ENCODE assay signal across 8 cellular contexts in genomic region chr4:141346144-141346543, GRCh38.
A peak's percentile ranks its signal among the peaks of the same experiment; 100 is the strongest.
DNase-seq lines count a peak whose midpoint lies in the region; ATAC-seq and TF ChIP-seq lines count a peak whose summit lies in the region.

No MANE protein-coding gene starts in this region.

- H3K36me3 Mint-ChIP-seq in activated CD4-positive, alpha-beta T cell treated with anti-CD3 and anti-CD28 coated beads for 36 hours (ENCODE audit: low read depth): no peaks in the 10 kb centered on the region

- H3K4me3 ChIP-seq in HEK293 (ENCODE audit: low read depth, low read length) (no peak overlapping the region), dorsolateral prefrontal cortex (no peak overlapping the region), mucosa of descending colon (no peak overlapping the region)

- H3K27ac ChIP-seq in HEK293 (ENCODE audit: extremely low read depth, low read depth, low read length): no peak overlapping the region
- H3K27ac ChIP-seq in dorsolateral prefrontal cortex: no peak overlapping the region

- H3K4me1 ChIP-seq in HEK293 (ENCODE audit: control insufficient read depth, insufficient read depth, low read length): no peaks in the 10 kb centered on the region
- H3K4me1 ChIP-seq in mucosa of descending colon (ENCODE audit: low read depth): peaks cover 4% of the 10 kb centered on the region

- DNase-seq in D341Med (ENCODE audit: low spot score) (peak; percentile 64), NCI-H748 treated with DMSO at 0.1 percent for 48 hours (lab: John Stamatoyannopoulos, UW) (peak; percentile 35), dorsolateral prefrontal cortex (peak in 2 of 10 donors; percentile 13 to 22), mucosa of descending colon (peak in 1 of 3 donors; percentile 29)
- no peak for DNase-seq in activated CD4-positive, alpha-beta T cell treated with anti-CD3 and anti-CD28 coated beads for 36 hours
- no peak for DNase-seq in stimulated activated CD4-positive, alpha-beta T cell treated with anti-CD3 and anti-CD28 coated beads, Interleukin-2, amount 100 ng/mL, for 24 hours

- POLR2A ChIA-PET in HEK293 (lab: Yijun Ruan, JAX): no interaction called here
- POLR2A ChIA-PET in activated CD4-positive, alpha-beta T cell treated with anti-CD3 and anti-CD28 coated beads for 36 hours (lab: Charles Lee): no interaction called here

- H3K27ac Mint-ChIP-seq in activated CD4-positive, alpha-beta T cell treated with anti-CD3 and anti-CD28 coated beads for 36 hours: no peak overlapping the region

- no peaks in the 10 kb centered on the region for H3K27me3 ChIP-seq in dorsolateral prefrontal cortex

- H3K9me3 ChIP-seq in HEK293 (ENCODE audit: control insufficient read depth, insufficient read depth, low read depth, low read length) (no peaks in the 10 kb centered on the region), mucosa of descending colon (no peaks in the 10 kb centered on the region)

- ATAC-seq in mucosa of descending colon (peak; percentile 49), HG03460 (IDR thresholded peaks at IDR 0.05; ENCODE audit: unreplicated experiment) (no peak)
- no peak for ATAC-seq in activated CD4-positive, alpha-beta T cell treated with anti-CD3 and anti-CD28 coated beads for 36 hours

- intact Hi-C loops in dorsolateral prefrontal cortex (cut with DNase I) (loop anchor here in 1 of 2 donors (10.0 kb wide), 1 partner anchor 289 kb away; the partner anchor contains the start of gene IL15), mucosa of descending colon (cut with DNase I, micrococcal nuclease) (no loop called here)
- intact Hi-C loops in activated CD4-positive, alpha-beta T cell treated with anti-CD3 and anti-CD28 coated beads for 36 hours (cut with DNase I, micrococcal nuclease): loop anchor here (5.0 kb wide), 1 partner anchor 1501 kb away; the partner anchor contains the start of gene INPP4B (in 2 of the 2)

- CTCF ChIA-PET in HEK293 (lab: Yijun Ruan, JAX): interaction anchor here (0.5 to 1.7 kb wide), 11 partner anchors 14 to 367 kb away, joined by 3 to 8 read pairs (median 3); no protein-coding TSS in a partner anchor
- CTCF ChIA-PET in activated CD4-positive, alpha-beta T cell treated with anti-CD3 and anti-CD28 coated beads for 36 hours (lab: Charles Lee): interaction anchor here (1.0 to 1.1 kb wide), 2 partner anchors 14 to 63 kb away, joined by 3 to 5 read pairs; no protein-coding TSS in a partner anchor

- no peaks in the 10 kb centered on the region for H3K36me3 ChIP-seq in HEK293 (ENCODE audit: control insufficient read depth in 2 of 2, insufficient read depth in 1 of 2, low read length in 2 of 2)
- H3K36me3 ChIP-seq in mucosa of descending colon (ENCODE audit: low read depth): no peaks in the 10 kb centered on the region

- H3K4me3 Mint-ChIP-seq in activated CD4-positive, alpha-beta T cell treated with anti-CD3 and anti-CD28 coated beads for 36 hours: no peak overlapping the region

- H3K4me1 Mint-ChIP-seq in activated CD4-positive, alpha-beta T cell treated with anti-CD3 and anti-CD28 coated beads for 36 hours: no peaks in the 10 kb centered on the region

- peaks cover 12% of the 10 kb centered on the region for H3K27me3 Mint-ChIP-seq in activated CD4-positive, alpha-beta T cell treated with anti-CD3 and anti-CD28 coated beads for 36 hours

- H3K9me3 Mint-ChIP-seq in activated CD4-positive, alpha-beta T cell treated with anti-CD3 and anti-CD28 coated beads for 36 hours (ENCODE audit: low read depth): no peaks in the 10 kb centered on the region

- TF ChIP-seq CTCF in HEK293 (tag by site-specific recombination; IDR thresholded peaks at IDR 0.05): 0 out of 2 replicates have a peak, but pooled peaks have one; percentile 9
- TF ChIP-seq CTCF in dorsolateral prefrontal cortex (IDR thresholded peaks at IDR 0.05 in 54 of 56, conservative IDR thresholded peaks at IDR 0.05 in 2 of 56; ENCODE audit: low read depth in 1 of 56, partially characterized antibody in 56 of 56): peak; percentile 23 to 77 (median 54)
- no peak for TF ChIP-seq CTCF in mucosa of descending colon (IDR thresholded peaks at IDR 0.05)

TF ChIP-seq in HEK293, 187 proteins besides CTCF, POLR2A, EP300 and RAD21:
- TF ChIP-seq GLI2 (tag by site-specific recombination; IDR thresholded peaks at IDR 0.05; ENCODE audit: borderline replicate concordance, low read depth) (no peak), ZNF660 (tag by site-specific recombination; IDR thresholded peaks at IDR 0.05) (0 out of 2 replicates have a peak, but pooled peaks have one; percentile 51), ELK4 (IDR thresholded peaks at IDR 0.05; ENCODE audit: borderline replicate concordance, low read depth, low read length) (no peak), ZNF654 (tag by site-specific recombination; IDR thresholded peaks at IDR 0.05; ENCODE audit: low read depth) (peak; percentile 65), ZNF639 (tag by site-specific recombination; IDR thresholded peaks at IDR 0.05) (no peak), ZNF510 (tag by site-specific recombination; IDR thresholded peaks at IDR 0.05; ENCODE audit: insufficient replicate concordance) (no peak)
- TF ChIP-seq, protein P1, sequence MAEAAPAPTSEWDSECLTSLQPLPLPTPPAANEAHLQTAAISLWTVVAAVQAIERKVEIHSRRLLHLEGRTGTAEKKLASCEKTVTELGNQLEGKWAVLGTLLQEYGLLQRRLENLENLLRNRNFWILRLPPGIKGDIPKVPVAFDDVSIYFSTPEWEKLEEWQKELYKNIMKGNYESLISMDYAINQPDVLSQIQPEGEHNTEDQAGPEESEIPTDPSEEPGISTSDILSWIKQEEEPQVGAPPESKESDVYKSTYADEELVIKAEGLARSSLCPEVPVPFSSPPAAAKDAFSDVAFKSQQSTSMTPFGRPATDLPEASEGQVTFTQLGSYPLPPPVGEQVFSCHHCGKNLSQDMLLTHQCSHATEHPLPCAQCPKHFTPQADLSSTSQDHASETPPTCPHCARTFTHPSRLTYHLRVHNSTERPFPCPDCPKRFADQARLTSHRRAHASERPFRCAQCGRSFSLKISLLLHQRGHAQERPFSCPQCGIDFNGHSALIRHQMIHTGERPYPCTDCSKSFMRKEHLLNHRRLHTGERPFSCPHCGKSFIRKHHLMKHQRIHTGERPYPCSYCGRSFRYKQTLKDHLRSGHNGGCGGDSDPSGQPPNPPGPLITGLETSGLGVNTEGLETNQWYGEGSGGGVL (tag by site-specific recombination; IDR thresholded peaks at IDR 0.05): no peak

Comparison
In these comparisons a context has a peak if more than half of its experiments do, and no peak if none do; other contexts are left out.
1. DNase-seq: peak in D341Med (single experiment) and NCI-H748 treated with DMSO at 0.1 percent for 48 hours (single experiment); none in activated CD4-positive, alpha-beta T cell treated with anti-CD3 and anti-CD28 coated beads for 36 hours (single experiment) and stimulated activated CD4-positive, alpha-beta T cell treated with anti-CD3 and anti-CD28 coated beads, Interleukin-2, amount 100 ng/mL, for 24 hours (0 of 2).
2. intact Hi-C loops: an anchor here in activated CD4-positive, alpha-beta T cell treated with anti-CD3 and anti-CD28 coated beads for 36 hours (5.0 kb wide); none called in mucosa of descending colon.